Comparison of ENCODE assay signal across 8 cellular contexts in the genomic region with DNA sequence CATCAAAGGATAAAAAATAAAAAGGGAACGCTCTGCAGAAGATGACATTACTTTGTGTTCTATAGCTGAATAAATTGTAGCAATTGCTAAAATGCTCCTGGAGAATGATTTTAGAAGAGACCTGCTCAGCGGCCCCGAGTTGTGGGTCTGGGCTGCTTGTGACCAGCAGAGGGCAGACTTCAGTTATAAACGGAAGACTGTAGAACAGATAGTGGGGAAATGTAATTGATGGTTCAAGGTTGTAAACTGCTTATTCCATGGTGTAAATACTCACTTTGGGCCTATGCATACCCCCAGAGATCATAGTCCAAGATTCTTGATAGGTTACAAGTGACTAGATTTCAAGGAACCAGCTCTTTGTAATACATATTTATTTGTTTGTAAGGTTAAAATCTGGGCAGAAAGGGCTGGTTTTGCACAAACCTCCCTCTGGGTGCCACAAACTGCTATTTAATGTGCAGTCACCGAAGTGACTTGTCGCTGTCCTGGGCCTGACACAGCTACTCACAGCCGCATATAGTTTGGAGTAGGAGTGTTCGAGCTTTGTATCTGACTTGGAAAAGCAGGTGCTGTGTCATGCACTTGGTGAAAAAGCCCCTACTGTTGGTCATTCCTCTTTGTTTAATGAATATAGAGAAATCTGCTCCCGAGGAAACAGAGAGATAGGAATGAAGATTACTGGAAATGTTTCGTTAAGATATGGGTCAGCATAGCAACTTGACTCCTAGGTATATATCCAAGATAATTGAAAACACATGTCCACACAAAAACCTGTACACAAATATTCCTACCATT. TPM values are rescaled to one million over a fixed set of nuclear protein-coding genes. Genes with fewer than 3 reads are reported as not detected.
DNase-seq lines count a peak whose midpoint lies in the region; ATAC-seq and TF ChIP-seq lines count a peak whose summit lies in the region.

No MANE protein-coding gene starts in this region.

- DNase-seq in A172 (ENCODE audit: low spot score) (peak; percentile 65), NCI-H2227 (lab: John Stamatoyannopoulos, UW; ENCODE audit: unreplicated experiment) (peak; percentile 74), cerebellar cortex (ENCODE audit: low spot score) (peak; percentile 90), left lung (peak in 1 of 2 donors; percentile 58)
- peak; percentile 55 for DNase-seq in activated CD4-positive, CD25-positive, alpha-beta regulatory T cell treated with anti-CD3 and anti-CD28 coated beads, Interleukin-2, amount 50 U/mL, for 72 hours
- peak; percentile 32 to 45 (median 40) for DNase-seq in stimulated activated CD4-positive, alpha-beta T cell treated with anti-CD3 and anti-CD28 coated beads, TNF-alpha, amount 100 ng/mL, for 4 hours (ENCODE audit: low read depth in 3 of 3)

- ATAC-seq in GM18505 (IDR thresholded peaks at IDR 0.05; ENCODE audit: unreplicated experiment), result peak; percentile 42
- ATAC-seq in HG03095 (IDR thresholded peaks at IDR 0.05; ENCODE audit: unreplicated experiment), result peak; percentile 49
- ATAC-seq in left lung, result peak; percentile 43

- H3K27me3 ChIP-seq in left lung, result no peaks in the 10 kb centered on the region

- H3K9me3 ChIP-seq in left lung, result no peaks in the 10 kb centered on the region

- no peaks in the 10 kb centered on the region for H3K36me3 ChIP-seq in left lung

- peak; percentile 86 to 89 for TF ChIP-seq CTCF in left lung (IDR thresholded peaks at IDR 0.05)

- peaks cover 5 to 18% of the 10 kb centered on the region in 2 donors for H3K4me1 ChIP-seq in left lung

- no peak overlapping the region for H3K27ac ChIP-seq in left lung

- intact Hi-C loops in left lung (cut with DNase I), result loop anchor here in 1 of 2 donors (2.0 kb wide), 1 partner anchor 233 kb away; no protein-coding TSS in a partner anchor

- no peak overlapping the region for H3K4me3 ChIP-seq in left lung

- no peak for TF ChIP-seq POLR2A in GM18505 (IDR thresholded peaks at IDR 0.05; ENCODE audit: borderline replicate concordance, extremely low read depth, insufficient read depth, insufficient read length)

RNA-seq across cellular contexts. Expression of gene NDUFB4, which starts 34.7 kb away (rescaled TPM):
- total RNA-seq in A172 (2014; rRNA removed; shearing (Covaris generic)), result 203 and 290 TPM in 2 replicates
- 100 to 1,000 TPM in 1 of 2 donors, 10 to 100 TPM in 1; 90.4 to 100 TPM for total RNA-seq in left lung
